ENCODE assay signal across 15 cellular contexts in genomic region chr10:77421576-77421975, GRCh38.
DNase-seq lines count a peak whose midpoint lies in the region; ATAC-seq, FAIRE-seq and TF ChIP-seq lines count a peak whose summit lies in the region.
"Had no signal": no experiment of that assay in that cellular context is flagged by ENCODE, and none has a peak within 500 bp of the region (broad histone marks: within the 10 kb centered on the region; RNA-seq: fewer than 3 reads in every experiment).

No MANE protein-coding gene starts in this region.

- intact Hi-C loops in IMR-90 (cut with micrococcal nuclease) (loop anchor here (10.0 kb wide), 1 partner anchor 247 kb away; no protein-coding TSS in a partner anchor), body of pancreas (cut with DNase I) (no loop called here), tibial artery (cut with DNase I; ENCODE audit: low total_unique reads) (loop anchor here (10.0 kb wide), 1 partner anchor 213 kb away; the partner anchor contains the start of gene KCNMA1), spleen (cut with DNase I; ENCODE audit: low total_unique reads) (no loop called here)

- H4K20me1 ChIP-seq in IMR-90 (ENCODE audit: insufficient read depth, low read length): no peaks in the 10 kb centered on the region

- H3K27me3 ChIP-seq in IMR-90 (ENCODE audit: control insufficient read depth, insufficient read depth, low read length) (no peaks in the 10 kb centered on the region), body of pancreas (no peaks in the 10 kb centered on the region), tibial artery (no peaks in the 10 kb centered on the region), Peyer's patch (no peaks in the 10 kb centered on the region), spleen (replicated peaks in 1 of 7) (peaks cover 0 to 7% (median 0%) of the 10 kb centered on the region in 7 donors)

- POLR2A ChIA-PET in IMR-90 (lab: Charles Lee; ENCODE audit: unreplicated experiment): no interaction called here

- H4K8ac ChIP-seq in IMR-90 (ENCODE audit: low read depth in 2 of 2, low read length in 2 of 2): no peak overlapping the region; a peak in 1 of 4 replicates

- in situ Hi-C loops in IMR-90 (cut with MboI; ENCODE audit: low sequenced_read_pairs): no loop called here

- H3K36me3 ChIP-seq in IMR-90 (ENCODE audit: control insufficient read depth, insufficient read depth, low read length) (no peaks in the 10 kb centered on the region), body of pancreas (replicated peaks in 1 of 2; ENCODE audit: insufficient read depth in 1 of 2, low read depth in 2 of 2) (no peaks in the 10 kb centered on the region), tibial artery (no peaks in the 10 kb centered on the region), Peyer's patch (no peaks in the 10 kb centered on the region), spleen (no peaks in the 10 kb centered on the region)
- H3K36me3 ChIP-seq: HAP-1 had no signal

- DNase-seq in IMR-90: no peak
- peak in 1 of 4 donors; percentile 48 for DNase-seq in body of pancreas
- no peak for DNase-seq in tibial artery
- no peak for DNase-seq in NOMO-1 (lab: John Stamatoyannopoulos, UW; ENCODE audit: unreplicated experiment in 2 of 2)
- no peak for DNase-seq in Peyer's patch
- no peak for DNase-seq in spleen
- DNase-seq: CD8-positive, alpha-beta memory T cell; EL; NCI-H146; NCI-H2107; NCI-H774; SHP77 treated with DMSO at 0.1 percent for 48 hours had no signal

- H3K56ac ChIP-seq in IMR-90 (ENCODE audit: extremely low read depth, insufficient read depth, low read length): no peak overlapping the region

- peak overlapping the region; percentile 37 for H3K4ac ChIP-seq in IMR-90 (ENCODE audit: low read depth, low read length)

- H3K4me3 ChIP-seq in IMR-90 (ENCODE audit: insufficient read depth, low read depth, low read length) (no peak overlapping the region), body of pancreas (no peak overlapping the region), tibial artery (no peak overlapping the region), Peyer's patch (no peak overlapping the region), spleen (no peak overlapping the region)
- H3K4me3 ChIP-seq: HAP-1 had no signal

- WGBS in IMR-90 (ENCODE audit: extremely low coverage in 2 of 2, insufficient read length in 1 of 2), 2 experiments: no CpG with 5 or more reads among the region's 5 CpGs
- WGBS in body of pancreas, 2 donors: 74 to 75% methylated on average over 5 of the region's 5 CpGs
- 90 to 97% (median 91%) methylated on average over 5 of the region's 5 CpGs for WGBS in spleen, 5 donors

- no TSS peak for BruUV-seq in IMR-90 (replicated peaks; lab: Mats Ljungman, UMichigan)

- no peak overlapping the region; the same call in 1 of the 2 replicates for H3K18ac ChIP-seq in IMR-90 (ENCODE audit: low read depth, low read length)

- TF ChIP-seq POLR2A in IMR-90 (IDR thresholded peaks at IDR 0.05; ENCODE audit: low read depth, low read length) (no peak), body of pancreas (IDR thresholded peaks at IDR 0.05) (no peak), Peyer's patch (IDR thresholded peaks at IDR 0.05) (no peak), spleen (IDR thresholded peaks at IDR 0.05) (no peak)

- H3K79me1 ChIP-seq in IMR-90 (ENCODE audit: low read depth in 1 of 2, low read length in 2 of 2): peaks cover 0 to 11% of the 10 kb centered on the region in 2 experiments; a peak in 2 of 4 replicates

- no peak overlapping the region for H2AK9ac ChIP-seq in IMR-90 (replicated peaks; ENCODE audit: low read depth, low read length, poor library complexity)

- H3K27ac ChIP-seq in IMR-90 (ENCODE audit: insufficient read depth, low read length): no peak overlapping the region
- H3K27ac ChIP-seq in body of pancreas: peak overlapping the region; percentile 61 to 89 (median 86)
- peak overlapping the region; percentile 93 to 94 for H3K27ac ChIP-seq in tibial artery
- H3K27ac ChIP-seq in Peyer's patch: no peak overlapping the region
- H3K27ac ChIP-seq in spleen: no peak overlapping the region

- H4K91ac ChIP-seq in IMR-90 (ENCODE audit: insufficient read depth, low read depth, low read length): no peak overlapping the region; the same call in 1 of the 2 replicates

- no peak overlapping the region for H4K5ac ChIP-seq in IMR-90 (ENCODE audit: low read depth, low read length)

- H2AK5ac ChIP-seq in IMR-90 (ENCODE audit: low read depth, low read length): no peak overlapping the region

- H3K9me3 ChIP-seq in IMR-90 (ENCODE audit: control insufficient read depth, insufficient read depth, low read length): no peaks in the 10 kb centered on the region
- H3K9me3 ChIP-seq in body of pancreas: no peaks in the 10 kb centered on the region
- H3K9me3 ChIP-seq in tibial artery: no peaks in the 10 kb centered on the region
- no peaks in the 10 kb centered on the region for H3K9me3 ChIP-seq in Peyer's patch
- H3K9me3 ChIP-seq in spleen: no peaks in the 10 kb centered on the region
- H3K9me3 ChIP-seq: HAP-1 had no signal

- H3K4me1 ChIP-seq in IMR-90 (ENCODE audit: control insufficient read depth, insufficient read depth, low read length) (peaks cover 19% of the 10 kb centered on the region), body of pancreas (peaks cover 71% of the 10 kb centered on the region), tibial artery (peaks cover 0 to 95% (median 69%) of the 10 kb centered on the region in 4 donors), Peyer's patch (peaks cover 0 to 3% (median 0%) of the 10 kb centered on the region in 4 donors), spleen (peaks cover 0 to 7% (median 0%) of the 10 kb centered on the region in 6 donors)
- H3K4me1 ChIP-seq: HAP-1 had no signal

- H2BK120ac ChIP-seq in IMR-90 (ENCODE audit: low read depth, low read length): peak overlapping the region; percentile 58

- CTCF ChIA-PET in IMR-90 (lab: Yijun Ruan, JAX): interaction anchor here (1.5 kb wide), 1 partner anchor 248 kb away, joined by 3 read pairs; no protein-coding TSS in a partner anchor

- ATAC-seq in IMR-90 (ENCODE audit: low read depth) (no peak), body of pancreas (no peak)
- ATAC-seq: Panc1 had no signal

- H3K4me2 ChIP-seq in IMR-90 (ENCODE audit: low read depth, low read length): no peak overlapping the region

- peak overlapping the region; percentile 26; the same call in 1 of the 2 replicates for H2BK20ac ChIP-seq in IMR-90 (ENCODE audit: low read depth, low read length)

- H3K9ac ChIP-seq in IMR-90 (ENCODE audit: low read depth, low read length): no peak overlapping the region

- H3K23ac ChIP-seq in IMR-90 (ENCODE audit: low read depth, low read length): peak overlapping the region; percentile 4

- H3K9me1 ChIP-seq in IMR-90 (ENCODE audit: insufficient read depth, low read length): peaks cover 25% of the 10 kb centered on the region

- no peak for TF ChIP-seq RAD21 in IMR-90 (IDR thresholded peaks at IDR 0.05; ENCODE audit: low read length)

- no peak for TF ChIP-seq CTCF in IMR-90 (conservative IDR thresholded peaks at IDR 0.05; ENCODE audit: low read depth, low read length)
- no peak for TF ChIP-seq CTCF in body of pancreas (IDR thresholded peaks at IDR 0.05)
- TF ChIP-seq CTCF in tibial artery (IDR thresholded peaks at IDR 0.05): no peak
- TF ChIP-seq CTCF in Peyer's patch (IDR thresholded peaks at IDR 0.05): no peak
- TF ChIP-seq CTCF in spleen (IDR thresholded peaks at IDR 0.05 in 8 of 11, conservative IDR thresholded peaks at IDR 0.05 in 3 of 11): no peak

- dilution Hi-C loops in IMR-90 (cut with HindIII; ENCODE audit: low sequenced_read_pairs, unreplicated experiment): no loop called here

- peak overlapping the region; percentile 44; the same call in 1 of the 2 replicates for H3K14ac ChIP-seq in IMR-90 (replicated peaks; ENCODE audit: low read depth, low read length)

- H2BK5ac ChIP-seq in IMR-90 (ENCODE audit: low read depth, low read length, poor library complexity, severe bottlenecking): no peak overlapping the region

- FAIRE-seq in islet of Langerhans (lab: Jason Lieb, UNC): peak; percentile 95

- no peak overlapping the region for H2AFZ ChIP-seq in IMR-90 (replicated peaks; ENCODE audit: low read length, poor library complexity)

- H2BK15ac ChIP-seq in IMR-90 (ENCODE audit: low read depth, low read length): peak overlapping the region; percentile 24; the same call in 1 of the 3 replicates

TF ChIP-seq in IMR-90, 13 proteins besides CTCF, POLR2A, EP300 and RAD21:
- TF ChIP-seq RFX5 (IDR thresholded peaks at IDR 0.05; ENCODE audit: low read depth, low read length): no peak
- no peak for TF ChIP-seq CHD1 (IDR thresholded peaks at IDR 0.05; ENCODE audit: low read depth, low read length)
- no peak for TF ChIP-seq USF2 (IDR thresholded peaks at IDR 0.05; ENCODE audit: low read depth, low read length)

Comparison
In these comparisons a context has a peak if more than half of its experiments do, and no peak if none do; other contexts are left out.
1. H3K27ac ChIP-seq: peak in body of pancreas (4 of 4) and tibial artery (2 of 2); none in IMR-90 (single experiment), Peyer's patch (0 of 4) and spleen (0 of 8).
2. intact Hi-C loops: an anchor here in IMR-90 (10.0 kb wide) and tibial artery (10.0 kb wide); none called in body of pancreas and spleen.